In the genomic region with DNA sequence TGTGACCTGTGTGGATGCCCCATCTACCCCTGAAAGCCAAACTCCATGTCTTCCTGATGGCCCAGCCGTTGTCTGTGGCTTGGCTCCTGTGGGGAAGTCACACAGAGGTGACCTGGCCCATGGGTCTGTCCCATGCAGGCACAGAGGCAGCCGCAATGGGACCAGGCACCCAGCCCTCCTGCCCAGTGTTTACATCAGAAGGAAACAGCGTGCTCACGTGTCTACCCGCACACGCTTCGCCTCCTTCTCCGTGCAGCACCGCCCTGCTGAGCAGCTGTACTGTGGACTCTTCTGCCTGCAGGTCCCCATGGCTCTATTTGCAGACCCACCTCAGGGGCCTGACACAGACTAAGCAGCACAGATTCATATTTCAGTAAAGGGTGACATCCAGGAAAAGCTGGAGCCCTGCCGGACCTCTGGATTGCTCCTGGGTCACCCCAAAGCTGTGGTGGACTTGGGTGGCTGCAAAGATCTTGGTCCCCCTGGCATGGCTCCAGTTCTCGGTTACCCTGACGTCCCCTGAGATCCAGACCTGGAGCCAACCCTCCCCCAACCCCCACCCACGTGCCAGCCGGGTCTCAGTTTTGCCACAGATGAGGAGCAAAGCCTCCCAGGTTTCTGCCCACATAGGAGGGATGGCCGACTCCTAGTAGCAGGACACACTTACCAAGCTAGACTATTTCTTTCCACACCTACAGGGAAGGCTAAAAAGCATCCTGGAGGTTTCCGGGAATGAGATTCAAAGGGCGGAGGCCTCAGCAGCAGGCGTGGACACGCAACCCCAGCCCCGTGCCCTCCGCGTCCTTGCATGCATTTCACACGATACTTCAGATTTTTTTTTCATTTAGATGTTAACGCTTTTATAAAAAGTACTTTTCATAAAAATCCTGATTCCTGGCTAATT, we compare ENCODE assay signal across 2 cellular contexts.
TF ChIP-seq lines count a peak whose summit lies in the region.

No MANE protein-coding gene starts in this region.

TF ChIP-seq in HepG2, 621 proteins besides CTCF, POLR2A, EP300 and RAD21:
- TF ChIP-seq, protein P1, sequence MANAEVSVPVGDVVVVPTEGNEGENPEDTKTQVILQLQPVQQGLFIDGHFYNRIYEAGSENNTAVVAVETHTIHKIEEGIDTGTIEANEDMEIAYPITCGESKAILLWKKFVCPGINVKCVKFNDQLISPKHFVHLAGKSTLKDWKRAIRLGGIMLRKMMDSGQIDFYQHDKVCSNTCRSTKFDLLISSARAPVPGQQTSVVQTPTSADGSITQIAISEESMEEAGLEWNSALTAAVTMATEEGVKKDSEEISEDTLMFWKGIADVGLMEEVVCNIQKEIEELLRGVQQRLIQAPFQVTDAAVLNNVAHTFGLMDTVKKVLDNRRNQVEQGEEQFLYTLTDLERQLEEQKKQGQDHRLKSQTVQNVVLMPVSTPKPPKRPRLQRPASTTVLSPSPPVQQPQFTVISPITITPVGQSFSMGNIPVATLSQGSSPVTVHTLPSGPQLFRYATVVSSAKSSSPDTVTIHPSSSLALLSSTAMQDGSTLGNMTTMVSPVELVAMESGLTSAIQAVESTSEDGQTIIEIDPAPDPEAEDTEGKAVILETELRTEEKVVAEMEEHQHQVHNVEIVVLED (CRISPR knock-in tag; IDR thresholded peaks at IDR 0.05; ENCODE audit: borderline replicate concordance) = no peak
- TF ChIP-seq, protein P2, sequence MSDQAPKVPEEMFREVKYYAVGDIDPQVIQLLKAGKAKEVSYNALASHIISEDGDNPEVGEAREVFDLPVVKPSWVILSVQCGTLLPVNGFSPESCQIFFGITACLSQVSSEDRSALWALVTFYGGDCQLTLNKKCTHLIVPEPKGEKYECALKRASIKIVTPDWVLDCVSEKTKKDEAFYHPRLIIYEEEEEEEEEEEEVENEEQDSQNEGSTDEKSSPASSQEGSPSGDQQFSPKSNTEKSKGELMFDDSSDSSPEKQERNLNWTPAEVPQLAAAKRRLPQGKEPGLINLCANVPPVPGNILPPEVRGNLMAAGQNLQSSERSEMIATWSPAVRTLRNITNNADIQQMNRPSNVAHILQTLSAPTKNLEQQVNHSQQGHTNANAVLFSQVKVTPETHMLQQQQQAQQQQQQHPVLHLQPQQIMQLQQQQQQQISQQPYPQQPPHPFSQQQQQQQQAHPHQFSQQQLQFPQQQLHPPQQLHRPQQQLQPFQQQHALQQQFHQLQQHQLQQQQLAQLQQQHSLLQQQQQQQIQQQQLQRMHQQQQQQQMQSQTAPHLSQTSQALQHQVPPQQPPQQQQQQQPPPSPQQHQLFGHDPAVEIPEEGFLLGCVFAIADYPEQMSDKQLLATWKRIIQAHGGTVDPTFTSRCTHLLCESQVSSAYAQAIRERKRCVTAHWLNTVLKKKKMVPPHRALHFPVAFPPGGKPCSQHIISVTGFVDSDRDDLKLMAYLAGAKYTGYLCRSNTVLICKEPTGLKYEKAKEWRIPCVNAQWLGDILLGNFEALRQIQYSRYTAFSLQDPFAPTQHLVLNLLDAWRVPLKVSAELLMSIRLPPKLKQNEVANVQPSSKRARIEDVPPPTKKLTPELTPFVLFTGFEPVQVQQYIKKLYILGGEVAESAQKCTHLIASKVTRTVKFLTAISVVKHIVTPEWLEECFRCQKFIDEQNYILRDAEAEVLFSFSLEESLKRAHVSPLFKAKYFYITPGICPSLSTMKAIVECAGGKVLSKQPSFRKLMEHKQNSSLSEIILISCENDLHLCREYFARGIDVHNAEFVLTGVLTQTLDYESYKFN (CRISPR knock-in tag; conservative IDR thresholded peaks at IDR 0.05) = no peak
- TF ChIP-seq BCL6 (CRISPR knock-in tag; IDR thresholded peaks at IDR 0.05) (no peak), ATF7 (IDR thresholded peaks at IDR 0.05) (no peak), ATF7 (CRISPR knock-in tag; IDR thresholded peaks at IDR 0.05) (no peak), ATRX (CRISPR knock-in tag; IDR thresholded peaks at IDR 0.05; ENCODE audit: borderline replicate concordance) (no peak), ZNF761 (CRISPR knock-in tag; conservative IDR thresholded peaks at IDR 0.05) (no peak)

TF ChIP-seq in H1, 55 proteins besides CTCF, POLR2A, EP300 and RAD21:
- TF ChIP-seq EZH2 (IDR thresholded peaks at IDR 0.05; ENCODE audit: low read depth, low read length, severe bottlenecking) = no peak
